8 cellular contexts compared by ENCODE assay signal in the genomic region with DNA sequence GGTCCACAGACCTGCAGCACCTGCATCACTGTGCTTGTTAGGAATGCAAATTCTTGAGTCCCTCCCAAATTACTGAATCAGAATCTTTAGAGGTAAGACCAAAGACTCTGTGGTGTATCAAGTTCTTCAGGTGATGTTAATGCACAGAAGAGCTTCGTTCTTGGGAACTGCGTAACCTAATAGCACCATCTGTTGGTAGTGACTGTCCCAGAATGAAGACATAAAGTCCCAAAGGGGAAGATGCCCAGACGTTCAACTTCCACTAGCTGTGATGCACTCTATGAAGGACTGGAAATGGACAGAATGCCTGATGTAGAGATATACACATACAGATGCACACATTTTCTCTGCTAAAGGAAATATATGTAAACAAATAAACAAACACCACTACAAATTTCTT.
A peak's percentile ranks its signal among the peaks of the same experiment; 100 is the strongest.
DNase-seq lines count a peak whose midpoint lies in the region; ATAC-seq and TF ChIP-seq lines count a peak whose summit lies in the region.

No MANE protein-coding gene starts in this region.

- H3K4me2 ChIP-seq in smooth muscle cell: no peak overlapping the region

- no peak overlapping the region for H3K9ac ChIP-seq in smooth muscle cell (ENCODE audit: low read depth)

- no peaks in the 10 kb centered on the region for H3F3A ChIP-seq in smooth muscle cell (ENCODE audit: low read depth)

- H3K4me3 ChIP-seq in foreskin fibroblast (ENCODE audit: low read depth in 1 of 2, low read length in 2 of 2): no peak overlapping the region
- no peak overlapping the region for H3K4me3 ChIP-seq in smooth muscle cell

- 14% methylated on average over 3 of the region's 3 CpGs for WGBS in smooth muscle cell (ENCODE audit: low lambda C conversion rate)

- no peaks in the 10 kb centered on the region for H3K9me3 ChIP-seq in smooth muscle cell (replicated peaks; ENCODE audit: low read depth)

- DNase-seq in Caki2 (ENCODE audit: low read depth) (peak; percentile 29), OCI-M1 (lab: John Stamatoyannopoulos, UW) (peak; percentile 81), foreskin fibroblast (peak; percentile 27 to 66), smooth muscle cell (lab: John Stamatoyannopoulos, UW; ENCODE audit: unreplicated experiment) (no peak)
- no peak for DNase-seq in stimulated activated CD4-positive, alpha-beta T cell treated with anti-CD3 and anti-CD28 coated beads, Interleukin-2, amount 100 ng/mL, for 48 hours
- no peak for DNase-seq in stimulated activated CD4-positive, alpha-beta T cell treated with anti-CD3 and anti-CD28 coated beads, Interleukin-2, amount 100 ng/mL, for 24 hours

- in situ Hi-C loops in Caki2 (cut with HindIII; ENCODE audit: low pct_unique_long_range_greater_than_20kb, low sequenced_read_pairs): no loop called here

- H3K79me2 ChIP-seq in smooth muscle cell (ENCODE audit: low read depth): no peaks in the 10 kb centered on the region

- no peaks in the 10 kb centered on the region for H4K20me1 ChIP-seq in smooth muscle cell (ENCODE audit: low read depth)

- ATAC-seq in GM19397 (IDR thresholded peaks at IDR 0.05; ENCODE audit: unreplicated experiment) (peak; percentile 81), HG03432 (IDR thresholded peaks at IDR 0.05; ENCODE audit: unreplicated experiment) (peak; percentile 78)

- H3K27ac ChIP-seq in smooth muscle cell (ENCODE audit: low read depth): no peak overlapping the region

- H2AFZ ChIP-seq in smooth muscle cell (ENCODE audit: low read depth): no peak overlapping the region

- H3K4me1 ChIP-seq in smooth muscle cell (ENCODE audit: low read depth): no peaks in the 10 kb centered on the region

- TF ChIP-seq CTCF in foreskin fibroblast (IDR thresholded peaks at IDR 0.05; ENCODE audit: low read depth, low read length) (peak; percentile 58), smooth muscle cell (IDR thresholded peaks at IDR 0.05; ENCODE audit: borderline replicate concordance, insufficient read depth, poor library complexity, severe bottlenecking) (peak; percentile 55)

- H3K27me3 ChIP-seq in smooth muscle cell (ENCODE audit: low read depth): no peaks in the 10 kb centered on the region

- H3K36me3 ChIP-seq in smooth muscle cell (ENCODE audit: low read depth): no peaks in the 10 kb centered on the region

Comparison
In these comparisons a context has a peak if more than half of its experiments do, and no peak if none do; other contexts are left out.
1. DNase-seq: peak in Caki2 (single experiment), OCI-M1 (single experiment) and foreskin fibroblast (2 of 2); none in smooth muscle cell (single experiment), stimulated activated CD4-positive, alpha-beta T cell treated with anti-CD3 and anti-CD28 coated beads, Interleukin-2, amount 100 ng/mL, for 48 hours (0 of 2) and stimulated activated CD4-positive, alpha-beta T cell treated with anti-CD3 and anti-CD28 coated beads, Interleukin-2, amount 100 ng/mL, for 24 hours (0 of 2).